Comparison of ENCODE assay signal across 1 cellular context in the genomic region with DNA sequence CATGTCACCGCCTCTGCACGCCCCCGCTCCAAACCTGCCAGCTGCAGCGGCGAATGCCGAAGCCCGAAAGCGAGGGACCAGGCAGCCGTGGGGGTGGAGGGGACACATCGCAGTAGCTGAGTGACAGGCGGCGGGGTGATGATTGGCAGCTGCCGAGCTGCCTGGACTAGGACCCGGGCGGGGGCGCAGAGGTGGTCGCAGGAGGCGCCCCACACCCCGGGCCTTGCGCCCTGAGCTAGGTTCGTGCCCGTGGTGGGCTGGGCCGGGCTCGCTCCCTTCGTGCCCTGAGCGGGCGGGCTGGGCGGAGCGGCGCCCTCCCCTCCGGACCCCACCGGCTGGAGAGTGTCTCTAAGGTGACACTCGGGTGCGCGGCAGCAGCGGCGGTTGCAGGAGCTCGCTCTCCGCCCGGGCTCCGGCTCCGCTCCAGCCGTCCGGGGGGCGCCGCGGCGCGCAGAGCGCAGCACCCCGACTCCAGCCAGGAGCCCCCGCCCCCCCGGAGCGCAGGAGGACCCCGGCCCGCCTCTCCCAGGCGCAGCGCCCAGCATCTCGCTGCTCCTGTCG.
TF ChIP-seq lines count a peak whose summit lies in the region.

No MANE protein-coding gene starts in this region.

TF ChIP-seq in H1, 55 proteins besides CTCF, POLR2A, EP300 and RAD21:
- TF ChIP-seq TBP (IDR thresholded peaks at IDR 0.05; ENCODE audit: low read depth, low read length) (no peak), SAP30 (IDR thresholded peaks at IDR 0.05; ENCODE audit: insufficient read depth, insufficient replicate concordance, low read length) (no peak), POU5F1 (IDR thresholded peaks at IDR 0.05; ENCODE audit: low read depth, low read length) (no peak), EZH2 (IDR thresholded peaks at IDR 0.05; ENCODE audit: low read depth, low read length, severe bottlenecking) (peak; percentile 49), BCL11A (IDR thresholded peaks at IDR 0.05; ENCODE audit: low read depth in 2 of 2, low read length in 2 of 2) (no peak), TCF12 (IDR thresholded peaks at IDR 0.05; ENCODE audit: low read depth, low read length) (no peak), SIN3A (conservative IDR thresholded peaks at IDR 0.05 in 1 of 2, IDR thresholded peaks at IDR 0.05 in 1 of 2; ENCODE audit: low read depth in 1 of 2, low read length in 2 of 2) (peak in 1 of 2 experiments; percentile 79; a peak in 3 of 4 replicates), TAF1 (IDR thresholded peaks at IDR 0.05; ENCODE audit: low read depth, low read length) (no peak), SP2 (IDR thresholded peaks at IDR 0.05; ENCODE audit: low read length) (no peak), ZNF274 (IDR thresholded peaks at IDR 0.05; ENCODE audit: borderline replicate concordance, extremely low read depth, low read length) (no peak), PHF8 (conservative IDR thresholded peaks at IDR 0.05; ENCODE audit: low read depth, low read length) (no peak; the same call in 1 of the 2 replicates), NRF1 (IDR thresholded peaks at IDR 0.05; ENCODE audit: low read depth, low read length) (no peak), TEAD4 (IDR thresholded peaks at IDR 0.05; ENCODE audit: low read depth, low read length) (0 out of 2 replicates have a peak, but pooled peaks have one; percentile 60), KDM5A (IDR thresholded peaks at IDR 0.05; ENCODE audit: low read length) (no peak), CHD2 (IDR thresholded peaks at IDR 0.05; ENCODE audit: low read length) (no peak), EGR1 (IDR thresholded peaks at IDR 0.05; ENCODE audit: borderline replicate concordance, low read depth, low read length) (peak; percentile 94), SP1 (IDR thresholded peaks at IDR 0.05; ENCODE audit: low read depth, low read length) (no peak), GABPA (IDR thresholded peaks at IDR 0.05; ENCODE audit: borderline replicate concordance, insufficient read depth, low read length) (no peak), MAX (IDR thresholded peaks at IDR 0.05) (peak; percentile 37; the same call in 1 of the 2 replicates), CHD1 (IDR thresholded peaks at IDR 0.05; ENCODE audit: low read depth, low read length) (no peak), CHD7 (IDR thresholded peaks at IDR 0.05; ENCODE audit: insufficient replicate concordance, low read length) (no peak), NANOG (IDR thresholded peaks at IDR 0.05; ENCODE audit: insufficient read depth, low read depth, low read length, poor library complexity, severe bottlenecking) (no peak), SIRT6 (IDR thresholded peaks at IDR 0.05; ENCODE audit: low read length) (no peak), BRCA1 (IDR thresholded peaks at IDR 0.05; ENCODE audit: low read depth, low read length) (no peak), RFX5 (IDR thresholded peaks at IDR 0.05; ENCODE audit: borderline replicate concordance, low read depth, low read length) (no peak), JUND (IDR thresholded peaks at IDR 0.05; ENCODE audit: low read length) (no peak), ATF3 (IDR thresholded peaks at IDR 0.05; ENCODE audit: insufficient read depth, low read depth, low read length) (no peak), HDAC2 (IDR thresholded peaks at IDR 0.05; ENCODE audit: borderline replicate concordance in 1 of 2, low read depth in 2 of 2, low read length in 2 of 2) (no peak), SP4 (IDR thresholded peaks at IDR 0.05; ENCODE audit: low read length) (no peak), RNF2 (IDR thresholded peaks at IDR 0.05; ENCODE audit: borderline replicate concordance, low read depth, low read length, missing control alignments, poor library complexity, severe bottlenecking) (no peak), BACH1 (IDR thresholded peaks at IDR 0.05; ENCODE audit: low read length) (no peak), POLR2AphosphoS5 (IDR thresholded peaks at IDR 0.05; ENCODE audit: low read depth, low read length) (no peak), ASH2L (IDR thresholded peaks at IDR 0.05; ENCODE audit: low read length) (peak; percentile 64), E2F6 (IDR thresholded peaks at IDR 0.05) (peak; percentile 53; the same call in 1 of the 2 replicates), CTBP2 (IDR thresholded peaks at IDR 0.05; ENCODE audit: borderline replicate concordance, insufficient read depth, insufficient read length, low read length) (no peak), SUZ12 (IDR thresholded peaks at IDR 0.05; ENCODE audit: low read length) (no peak), TAF7 (optimal IDR thresholded peaks at IDR 0.05; ENCODE audit: borderline replicate concordance, low read depth, low read length) (no peak), YY1 (IDR thresholded peaks at IDR 0.05; ENCODE audit: low read depth, low read length) (no peak)
- TF ChIP-seq, protein P1, sequence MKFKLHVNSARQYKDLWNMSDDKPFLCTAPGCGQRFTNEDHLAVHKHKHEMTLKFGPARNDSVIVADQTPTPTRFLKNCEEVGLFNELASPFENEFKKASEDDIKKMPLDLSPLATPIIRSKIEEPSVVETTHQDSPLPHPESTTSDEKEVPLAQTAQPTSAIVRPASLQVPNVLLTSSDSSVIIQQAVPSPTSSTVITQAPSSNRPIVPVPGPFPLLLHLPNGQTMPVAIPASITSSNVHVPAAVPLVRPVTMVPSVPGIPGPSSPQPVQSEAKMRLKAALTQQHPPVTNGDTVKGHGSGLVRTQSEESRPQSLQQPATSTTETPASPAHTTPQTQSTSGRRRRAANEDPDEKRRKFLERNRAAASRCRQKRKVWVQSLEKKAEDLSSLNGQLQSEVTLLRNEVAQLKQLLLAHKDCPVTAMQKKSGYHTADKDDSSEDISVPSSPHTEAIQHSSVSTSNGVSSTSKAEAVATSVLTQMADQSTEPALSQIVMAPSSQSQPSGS (IDR thresholded peaks at IDR 0.05; ENCODE audit: low read length) = no peak
